20 cellular contexts compared by ENCODE assay signal in genomic region chr11:36239636-36240035, GRCh38.
"Had no signal": no experiment of that assay in that cellular context is flagged by ENCODE, and none has a peak within 500 bp of the region (broad histone marks: within the 10 kb centered on the region; RNA-seq: fewer than 3 reads in every experiment).

No MANE protein-coding gene starts in this region.

- DNase-seq: activated CD4-positive, alpha-beta T cell treated with anti-CD3 and anti-CD28 coated beads, Interleukin-2, amount 50 U/mL, for 1 hour; activated CD4-positive, CD25-positive, alpha-beta regulatory T cell treated with anti-CD3 and anti-CD28 coated beads, Interleukin-2, amount 50 U/mL, for 72 hours; activated CD8-positive, alpha-beta memory T cell treated with anti-CD3 and anti-CD28 coated beads, Interleukin-2, amount 50 U/mL, for 4 hours; activated naive CD4-positive, alpha-beta T cell treated with anti-CD3 and anti-CD28 coated beads for 36 hours; activated T-cell treated with anti-CD3 and anti-CD28 coated beads, Interleukin-2, amount 50 U/mL, for 4 hours; aorta; cerebellar nuclear complex; effector memory CD4-positive, alpha-beta T cell; glutamatergic neuron; mucosa of descending colon; naive B cell; ovary; stimulated activated CD4-positive, alpha-beta T cell treated with anti-CD3 and anti-CD28 coated beads, Interleukin-4, amount 100 ng/mL, for 1 hour; stimulated activated naive CD8-positive, alpha-beta T cell treated with anti-CD3 and anti-CD28 coated beads, Interleukin-15, amount 100 ng/mL, for 72 hours; T-helper 2 cell; trophoblast cell had no signal

- H3K4me3 Mint-ChIP-seq: activated naive CD4-positive, alpha-beta T cell treated with anti-CD3 and anti-CD28 coated beads for 36 hours; activated T-cell treated with anti-CD3 and anti-CD28 coated beads, Interleukin-2, amount 50 U/mL, for 4 hours; dendritic cell treated with granulocyte-macrophage colony-stimulating factor and Interleukin-4, amounts not matched to agents 40 ng/mL and 50 ng/mL, for 4 days; naive B cell; neural crest cell; stimulated activated naive CD8-positive, alpha-beta T cell treated with anti-CD3 and anti-CD28 coated beads, Interleukin-15, amount 100 ng/mL, for 72 hours had no signal

- H3K27ac Mint-ChIP-seq: activated naive CD4-positive, alpha-beta T cell treated with anti-CD3 and anti-CD28 coated beads for 36 hours; dendritic cell treated with granulocyte-macrophage colony-stimulating factor and Interleukin-4, amounts not matched to agents 40 ng/mL and 50 ng/mL, for 4 days; naive B cell; stimulated activated naive CD8-positive, alpha-beta T cell treated with anti-CD3 and anti-CD28 coated beads, Interleukin-15, amount 100 ng/mL, for 72 hours had no signal

- ATAC-seq: activated T-cell treated with anti-CD3 and anti-CD28 coated beads, Interleukin-2, amount 50 U/mL, for 4 hours; left lobe of liver; mucosa of descending colon; sciatic nerve; stimulated activated naive CD8-positive, alpha-beta T cell treated with anti-CD3 and anti-CD28 coated beads, Interleukin-15, amount 100 ng/mL, for 72 hours had no signal

- H3K9me3 Mint-ChIP-seq: activated naive CD4-positive, alpha-beta T cell treated with anti-CD3 and anti-CD28 coated beads for 36 hours; activated T-cell treated with anti-CD3 and anti-CD28 coated beads, Interleukin-2, amount 50 U/mL, for 4 hours; dendritic cell treated with granulocyte-macrophage colony-stimulating factor and Interleukin-4, amounts not matched to agents 40 ng/mL and 50 ng/mL, for 4 days; stimulated activated naive CD8-positive, alpha-beta T cell treated with anti-CD3 and anti-CD28 coated beads, Interleukin-15, amount 100 ng/mL, for 72 hours had no signal

- H3K36me3 Mint-ChIP-seq: naive B cell had no signal

- H3K4me1 Mint-ChIP-seq: naive B cell; neural crest cell; stimulated activated naive CD8-positive, alpha-beta T cell treated with anti-CD3 and anti-CD28 coated beads, Interleukin-15, amount 100 ng/mL, for 72 hours had no signal
